In genomic region chr1:59071289-59071688, GRCh38 we compare ENCODE assay signal across 9 cellular contexts.
A peak's percentile ranks its signal among the peaks of the same experiment; 100 is the strongest.
DNase-seq lines count a peak whose midpoint lies in the region; ATAC-seq and TF ChIP-seq lines count a peak whose summit lies in the region.
"Had no signal": no experiment of that assay in that cellular context is flagged by ENCODE, and none has a peak within 500 bp of the region (broad histone marks: within the 10 kb centered on the region; RNA-seq: fewer than 3 reads in every experiment).

No MANE protein-coding gene starts in this region.

- H3K27me3 ChIP-seq in right atrium auricular region = no peaks in the 10 kb centered on the region
- no peaks in the 10 kb centered on the region for H3K27me3 ChIP-seq in upper lobe of right lung

- peaks cover 0 to 8% of the 10 kb centered on the region in 2 donors for H3K4me1 ChIP-seq in right atrium auricular region
- peaks cover 19% of the 10 kb centered on the region for H3K4me1 ChIP-seq in upper lobe of right lung

- intact Hi-C loops in Right ventricle myocardium inferior (cut with DNase I) (no loop called here), upper lobe of right lung (cut with DNase I) (no loop called here)

- H3K9me3 ChIP-seq in right atrium auricular region = no peaks in the 10 kb centered on the region
- no peaks in the 10 kb centered on the region for H3K9me3 ChIP-seq in upper lobe of right lung

- DNase-seq in Right ventricle myocardium inferior (ENCODE audit: missing footprints) (no peak), right atrium auricular region (ENCODE audit: low spot score) (no peak), NCI-H748 (lab: John Stamatoyannopoulos, UW; ENCODE audit: unreplicated experiment) (peak; percentile 74), astrocyte of the hippocampus (ENCODE audit: low read depth, low spot score) (peak; percentile 10), upper lobe of right lung (no peak), GM13977 (ENCODE audit: low spot score) (no peak)
- DNase-seq: T-helper 9 cell had no signal

- TF ChIP-seq CTCF in right atrium auricular region (IDR thresholded peaks at IDR 0.05) = no peak
- no peak for TF ChIP-seq CTCF in upper lobe of right lung (IDR thresholded peaks at IDR 0.05)
- TF ChIP-seq CTCF in GM13977 (IDR thresholded peaks at IDR 0.05; ENCODE audit: extremely low read depth, insufficient read depth, missing control alignments) = no peak

- peak; percentile 59 for ATAC-seq in Right ventricle myocardium inferior
- peak; percentile 65 for ATAC-seq in upper lobe of right lung
- no peak for ATAC-seq in GM19324 (IDR thresholded peaks at IDR 0.05; ENCODE audit: low FRiP score, unreplicated experiment)
- ATAC-seq in HG02938 (IDR thresholded peaks at IDR 0.05; ENCODE audit: unreplicated experiment) = no peak

- in situ Hi-C loops in GM13977 (cut with MboI; ENCODE audit: low pct_unique_long_range_greater_than_20kb, low sequenced_read_pairs, unreplicated experiment) = no loop called here

- H3K27ac ChIP-seq in right atrium auricular region (no peak overlapping the region), upper lobe of right lung (peak overlapping the region; percentile 32)

- H3K36me3 ChIP-seq in right atrium auricular region (no peaks in the 10 kb centered on the region), upper lobe of right lung (no peaks in the 10 kb centered on the region)

- H3K4me3 ChIP-seq in right atrium auricular region (no peak overlapping the region), upper lobe of right lung (no peak overlapping the region)

Comparison
In these comparisons a context has a peak if more than half of its experiments do, and no peak if none do; other contexts are left out.
1. ATAC-seq: peak in Right ventricle myocardium inferior (single experiment) and upper lobe of right lung (single experiment); none in GM19324 (single experiment) and HG02938 (single experiment).
2. DNase-seq: peak in NCI-H748 (single experiment) and astrocyte of the hippocampus (single experiment); none in Right ventricle myocardium inferior (single experiment), right atrium auricular region (single experiment), upper lobe of right lung (single experiment) and GM13977 (single experiment).